Comparison of ENCODE assay signal across 18 cellular contexts in the genomic region with DNA sequence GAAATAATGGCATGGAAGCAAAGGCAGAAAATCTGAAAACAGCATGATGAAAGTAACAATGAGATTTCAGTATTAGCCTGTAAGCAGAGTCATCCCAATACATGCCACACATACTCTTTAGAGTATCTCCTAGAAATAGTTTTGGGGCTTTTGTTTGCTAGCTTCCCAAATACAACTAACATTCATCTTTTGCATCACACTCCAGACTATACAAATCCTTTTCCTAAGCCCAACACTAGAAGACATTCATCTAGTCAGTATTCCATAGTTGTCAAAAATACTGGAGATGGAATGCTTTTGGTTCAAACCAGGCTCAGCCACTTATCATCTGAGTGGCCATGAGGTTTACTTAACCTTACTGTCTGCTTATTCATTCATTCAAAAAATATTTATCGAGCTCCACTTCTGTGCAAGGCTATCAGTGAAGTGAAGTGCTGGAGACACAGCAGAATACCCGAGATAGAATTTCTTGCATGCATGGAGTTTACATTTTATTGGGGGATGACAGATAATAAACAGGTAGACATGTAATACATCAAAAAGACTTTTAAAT.
DNase-seq lines count a peak whose midpoint lies in the region; ATAC-seq and TF ChIP-seq lines count a peak whose summit lies in the region.
"Had no signal": no experiment of that assay in that cellular context is flagged by ENCODE, and none has a peak within 500 bp of the region (broad histone marks: within the 10 kb centered on the region; RNA-seq: fewer than 3 reads in every experiment).

No MANE protein-coding gene starts in this region.

- peak overlapping the region; percentile 67 for H2BK20ac ChIP-seq in IMR-90 (ENCODE audit: low read depth, low read length)

- peak overlapping the region; percentile 89 for H3K56ac ChIP-seq in IMR-90 (ENCODE audit: extremely low read depth, insufficient read depth, low read length)

- peak overlapping the region; percentile 38 for H3K18ac ChIP-seq in IMR-90 (ENCODE audit: low read depth, low read length)
- no peak overlapping the region for H3K18ac ChIP-seq in mesenchymal stem cell (ENCODE audit: low read depth in 1 of 2, low read length in 2 of 2)

- H3K4me1 ChIP-seq in SK-N-SH (ENCODE audit: control insufficient read depth in 1 of 2, insufficient read depth in 2 of 2, low read depth in 1 of 2, low read length in 1 of 2), result peaks cover 0 to 2% of the 10 kb centered on the region in 2 experiments; a peak in 1 of 4 replicates
- H3K4me1 ChIP-seq in IMR-90 (ENCODE audit: control insufficient read depth, insufficient read depth, low read length), result peaks cover 6% of the 10 kb centered on the region
- no peaks in the 10 kb centered on the region for H3K4me1 ChIP-seq in mesenchymal stem cell (ENCODE audit: control insufficient read depth, insufficient read depth, low read depth, low read length)
- H3K4me1 ChIP-seq: BLaER1 treated with 17β-estradiol and CSF1 and Interleukin-3, amounts not matched to agents 10 nM and 100 nM; Peyer's patch; SJSA1 had no signal

- H3K4ac ChIP-seq in IMR-90 (ENCODE audit: low read depth, low read length) (peak overlapping the region; percentile 86), mesenchymal stem cell (ENCODE audit: low read depth in 1 of 2, low read length in 2 of 2) (no peak overlapping the region)

- CTCF ChIA-PET in SK-N-SH (lab: Yijun Ruan, JAX) (no interaction called here), IMR-90 (lab: Yijun Ruan, JAX) (no interaction called here)

- H2AK5ac ChIP-seq in IMR-90 (ENCODE audit: low read depth, low read length) (no peak overlapping the region), mesenchymal stem cell (ENCODE audit: low read length, severe bottlenecking) (peak overlapping the region; percentile 50)

- peaks cover 7% of the 10 kb centered on the region; the same call in 1 of the 2 replicates for H3K9me1 ChIP-seq in IMR-90 (ENCODE audit: insufficient read depth, low read length)

- no peak overlapping the region for H2BK12ac ChIP-seq in mesenchymal stem cell (ENCODE audit: low read length in 2 of 2)

- TF ChIP-seq RAD21 in SK-N-SH (IDR thresholded peaks at IDR 0.05; ENCODE audit: low read length), result no peak
- TF ChIP-seq RAD21 in IMR-90 (IDR thresholded peaks at IDR 0.05; ENCODE audit: low read length), result no peak

- H4K91ac ChIP-seq in IMR-90 (ENCODE audit: insufficient read depth, low read depth, low read length) (peak overlapping the region; percentile 59), mesenchymal stem cell (ENCODE audit: low read length) (no peak overlapping the region)

- no peaks in the 10 kb centered on the region for H3K79me2 ChIP-seq in SK-N-SH (ENCODE audit: insufficient read depth)

- H2BK5ac ChIP-seq in IMR-90 (ENCODE audit: low read depth, low read length, poor library complexity, severe bottlenecking) (peak overlapping the region; percentile 90), mesenchymal stem cell (ENCODE audit: low read depth, low read length, poor library complexity, severe bottlenecking) (no peak overlapping the region)

- H2BK120ac ChIP-seq in IMR-90 (ENCODE audit: low read depth, low read length) (peak overlapping the region; percentile 78), mesenchymal stem cell (ENCODE audit: low read depth, low read length) (no peak overlapping the region)

- TF ChIP-seq EP300 in SK-N-SH (IDR thresholded peaks at IDR 0.05; ENCODE audit: borderline replicate concordance in 1 of 2, low read depth in 1 of 2, low read length in 1 of 2), result no peak

- no peak for TF ChIP-seq POLR2A in IMR-90 (IDR thresholded peaks at IDR 0.05; ENCODE audit: low read depth, low read length)

- H3K9me2 ChIP-seq in SK-N-SH, result no peaks in the 10 kb centered on the region

- dilution Hi-C loops in IMR-90 (cut with HindIII; ENCODE audit: low sequenced_read_pairs, unreplicated experiment), result no loop called here

- 58% methylated on average over 2 of the region's 2 CpGs for WGBS in SK-N-SH (ENCODE audit: low lambda C conversion rate)
- no CpG with 5 or more reads among the region's 2 CpGs for WGBS in IMR-90 (ENCODE audit: extremely low coverage in 2 of 2, insufficient read length in 1 of 2), 2 experiments
- WGBS in mesenchymal stem cell, result 60% methylated on average over 1 of the region's 2 CpGs

- H3K14ac ChIP-seq in IMR-90 (replicated peaks; ENCODE audit: low read depth, low read length) (no peak overlapping the region; the same call in 1 of the 2 replicates), mesenchymal stem cell (ENCODE audit: low read length in 2 of 2) (no peak overlapping the region)

- 0 out of 2 replicates have a peak overlapping the region, but pooled peaks have one; percentile 37 for H4K5ac ChIP-seq in IMR-90 (ENCODE audit: low read depth, low read length)

- peak; percentile 18; the same call in 2 of the 3 replicates for ATAC-seq in SK-N-SH treated with all-trans-retinoic acid at 6 μM for 48 hours
- ATAC-seq in IMR-90 (ENCODE audit: low read depth), result peak; percentile 68
- ATAC-seq in GM19395 (IDR thresholded peaks at IDR 0.05; ENCODE audit: unreplicated experiment), result no peak
- ATAC-seq: Right ventricle myocardium inferior had no signal

- H2BK15ac ChIP-seq in IMR-90 (ENCODE audit: low read depth, low read length) (no peak overlapping the region), mesenchymal stem cell (ENCODE audit: low read depth, poor library complexity, severe bottlenecking) (no peak overlapping the region)

- H3K9me3 ChIP-seq in SK-N-SH (no peaks in the 10 kb centered on the region), IMR-90 (ENCODE audit: control insufficient read depth, insufficient read depth, low read length) (no peaks in the 10 kb centered on the region), mesenchymal stem cell (ENCODE audit: control insufficient read depth, low read length) (no peaks in the 10 kb centered on the region)
- H3K9me3 ChIP-seq: BLaER1 treated with 17β-estradiol and CSF1 and Interleukin-3, amounts not matched to agents 10 nM and 100 nM; Caco-2; Peyer's patch had no signal

- H2AFZ ChIP-seq in SK-N-SH (ENCODE audit: low read depth), result no peak overlapping the region
- no peak overlapping the region for H2AFZ ChIP-seq in IMR-90 (replicated peaks; ENCODE audit: low read length, poor library complexity)
- H2AFZ ChIP-seq in mesenchymal stem cell (ENCODE audit: low read depth, low read length), result no peak overlapping the region

- H3K4me2 ChIP-seq in SK-N-SH, result no peak overlapping the region
- peak overlapping the region; percentile 59; the same call in 1 of the 2 replicates for H3K4me2 ChIP-seq in IMR-90 (ENCODE audit: low read depth, low read length)
- no peak overlapping the region for H3K4me2 ChIP-seq in mesenchymal stem cell (ENCODE audit: low read length, poor library complexity, severe bottlenecking)
- H3K4me2 ChIP-seq: BLaER1 treated with 17β-estradiol and CSF1 and Interleukin-3, amounts not matched to agents 10 nM and 100 nM had no signal

- H3K27ac ChIP-seq in SK-N-SH (ENCODE audit: low read depth in 2 of 2, low read length in 1 of 2), result no peak overlapping the region
- H3K27ac ChIP-seq in IMR-90 (ENCODE audit: insufficient read depth, low read length), result peak overlapping the region; percentile 74; the same call in 1 of the 2 replicates
- H3K27ac ChIP-seq in mesenchymal stem cell (ENCODE audit: low read length, poor library complexity, severe bottlenecking), result peak overlapping the region; percentile 78
- H3K27ac ChIP-seq: BLaER1 treated with 17β-estradiol and CSF1 and Interleukin-3, amounts not matched to agents 10 nM and 100 nM; Peyer's patch; SJSA1 had no signal

- H2AK9ac ChIP-seq in IMR-90 (replicated peaks; ENCODE audit: low read depth, low read length, poor library complexity), result no peak overlapping the region

- TF ChIP-seq CTCF in SK-N-SH (IDR thresholded peaks at IDR 0.05) (no peak), IMR-90 (conservative IDR thresholded peaks at IDR 0.05; ENCODE audit: low read depth, low read length) (no peak)

- H3K23ac ChIP-seq in IMR-90 (ENCODE audit: low read depth, low read length) (peak overlapping the region; percentile 63; the same call in 1 of the 2 replicates), mesenchymal stem cell (ENCODE audit: low read length in 2 of 2) (no peak overlapping the region)

- peak overlapping the region in 1 of 2 experiments; percentile 60; a peak in 1 of 4 replicates for H4K8ac ChIP-seq in IMR-90 (ENCODE audit: low read depth in 2 of 2, low read length in 2 of 2)
- no peak overlapping the region for H4K8ac ChIP-seq in mesenchymal stem cell (ENCODE audit: low read length)

- no peaks in the 10 kb centered on the region for H3F3A ChIP-seq in SK-N-SH (replicated peaks; ENCODE audit: insufficient read depth)

- no TSS peak for BruUV-seq in IMR-90 (replicated peaks; lab: Mats Ljungman, UMichigan)

- in situ Hi-C loops in IMR-90 (cut with MboI; ENCODE audit: low sequenced_read_pairs), result no loop called here

- H3K27me3 ChIP-seq in SK-N-SH (ENCODE audit: insufficient read depth) (no peaks in the 10 kb centered on the region), IMR-90 (ENCODE audit: control insufficient read depth, insufficient read depth, low read length) (no peaks in the 10 kb centered on the region), mesenchymal stem cell (ENCODE audit: control insufficient read depth in 1 of 2, insufficient read depth in 1 of 2, low read length in 2 of 2) (no peaks in the 10 kb centered on the region)
- H3K27me3 ChIP-seq: Peyer's patch, SJSA1 had no signal

- H3K4me3 ChIP-seq in SK-N-SH (ENCODE audit: low read depth in 2 of 2, low read length in 1 of 2) (no peak overlapping the region), IMR-90 (ENCODE audit: insufficient read depth, low read depth, low read length) (no peak overlapping the region), mesenchymal stem cell (ENCODE audit: insufficient read depth in 1 of 2, low read depth in 1 of 2, low read length in 2 of 2) (no peak overlapping the region)
- H3K4me3 ChIP-seq: BLaER1 treated with 17β-estradiol and CSF1 and Interleukin-3, amounts not matched to agents 10 nM and 100 nM; Peyer's patch; SJSA1 had no signal

- H3K79me1 ChIP-seq in IMR-90 (ENCODE audit: low read depth in 1 of 2, low read length in 2 of 2), result no peaks in the 10 kb centered on the region
- no peaks in the 10 kb centered on the region for H3K79me1 ChIP-seq in mesenchymal stem cell (replicated peaks; ENCODE audit: low read length, poor library complexity, severe bottlenecking)

- POLR2A ChIA-PET in SK-N-SH (lab: Yijun Ruan, JAX) (no interaction called here), IMR-90 (lab: Charles Lee; ENCODE audit: unreplicated experiment) (interaction anchor here (0.9 kb wide), 1 partner anchor 85 kb away, joined by 3 read pairs; no protein-coding TSS in a partner anchor)

- DNase-seq in SK-N-SH (no peak), IMR-90 (peak; percentile 61), mesenchymal stem cell (peak; percentile 57), cerebellar nuclear complex (lab: John Stamatoyannopoulos, UW) (no peak), NCI-H2171 (lab: John Stamatoyannopoulos, UW) (no peak)
- DNase-seq: Caco-2; CD4-positive, alpha-beta memory T cell; DND-41; NCI-H1105 treated with DMSO at 0.1 percent for 48 hours; NCI-H2227 treated with DMSO at 0.1 percent for 48 hours; NCI-H524 treated with DMSO at 0.1 percent for 48 hours; NCI-H82; Peyer's patch had no signal

- H4K20me1 ChIP-seq in SK-N-SH (ENCODE audit: insufficient read depth) (no peaks in the 10 kb centered on the region), IMR-90 (ENCODE audit: insufficient read depth, low read length) (peaks cover 3% of the 10 kb centered on the region; the same call in 1 of the 2 replicates)
- H4K20me1 ChIP-seq: BLaER1 treated with 17β-estradiol and CSF1 and Interleukin-3, amounts not matched to agents 10 nM and 100 nM had no signal

- intact Hi-C loops in IMR-90 (cut with micrococcal nuclease), result loop anchor here (1.0 to 5.0 kb wide), 5 partner anchors 165 to 695 kb away; partner anchors contain the start of gene SGCD

- H3K36me3 ChIP-seq in SK-N-SH (replicated peaks in 1 of 2; ENCODE audit: control insufficient read depth in 1 of 2, insufficient read depth in 2 of 2, low read length in 1 of 2) (no peaks in the 10 kb centered on the region), IMR-90 (ENCODE audit: control insufficient read depth, insufficient read depth, low read length) (no peaks in the 10 kb centered on the region), mesenchymal stem cell (ENCODE audit: control insufficient read depth in 1 of 2, insufficient read depth in 2 of 2, low read depth in 1 of 2, low read length in 2 of 2) (no peaks in the 10 kb centered on the region)
- H3K36me3 ChIP-seq: BLaER1 treated with 17β-estradiol and CSF1 and Interleukin-3, amounts not matched to agents 10 nM and 100 nM; Peyer's patch; SJSA1 had no signal

- H3K9ac ChIP-seq in SK-N-SH, result no peak overlapping the region
- peak overlapping the region; percentile 32; the same call in 1 of the 2 replicates for H3K9ac ChIP-seq in IMR-90 (ENCODE audit: low read depth, low read length)
- H3K9ac ChIP-seq in mesenchymal stem cell (ENCODE audit: low read length), result no peak overlapping the region
- H3K9ac ChIP-seq: BLaER1 treated with 17β-estradiol and CSF1 and Interleukin-3, amounts not matched to agents 10 nM and 100 nM had no signal

Comparison
In these comparisons a context has a peak if more than half of its experiments do, and no peak if none do; other contexts are left out.
1. DNase-seq: peak in IMR-90 (single experiment) and mesenchymal stem cell (single experiment); none in SK-N-SH (single experiment), cerebellar nuclear complex (0 of 2) and NCI-H2171 (single experiment).
2. H3K27ac ChIP-seq: peak in IMR-90 (single experiment) and mesenchymal stem cell (single experiment); none in SK-N-SH (0 of 2).